Comparison of ENCODE assay signal across 20 cellular contexts in the genomic region with DNA sequence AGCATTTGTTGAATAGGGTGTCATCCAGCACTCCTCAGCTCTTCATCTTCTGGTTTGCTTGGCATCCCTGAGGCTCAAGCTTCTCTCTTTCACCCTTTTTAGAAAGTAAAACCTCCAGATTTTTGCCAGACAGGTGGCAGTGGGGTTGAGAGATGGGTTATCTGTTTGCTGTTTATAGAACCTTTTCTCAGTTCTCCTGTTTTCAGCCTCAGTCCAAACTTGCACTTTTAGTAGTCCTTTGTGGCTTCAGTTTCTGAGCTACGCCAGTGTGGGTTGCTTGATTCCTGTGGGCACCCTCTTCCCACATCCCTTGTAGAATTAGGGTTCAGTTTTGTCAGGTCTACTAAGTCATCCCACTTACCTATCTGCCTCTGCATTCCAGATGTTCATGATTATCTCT.
DNase-seq lines count a peak whose midpoint lies in the region; ATAC-seq lines count a peak whose summit lies in the region.
"Had no signal": no experiment of that assay in that cellular context is flagged by ENCODE, and none has a peak within 500 bp of the region (broad histone marks: within the 10 kb centered on the region; RNA-seq: fewer than 3 reads in every experiment).

No MANE protein-coding gene starts in this region.

- H3K9me3 Mint-ChIP-seq in memory B cell, result peaks cover 2% of the 10 kb centered on the region
- H3K9me3 Mint-ChIP-seq: activated B cell treated with CpG ODN at 0.5 μM for 24 hours had no signal

- peaks cover 6% of the 10 kb centered on the region for H3K4me1 Mint-ChIP-seq in memory B cell

- no peaks in the 10 kb centered on the region for H3K27me3 Mint-ChIP-seq in memory B cell
- H3K27me3 Mint-ChIP-seq: activated B cell treated with CpG ODN at 0.5 μM for 24 hours; activated CD8-positive, alpha-beta memory T cell treated with anti-CD3 and anti-CD28 coated beads, Interleukin-2, amount 10 ng/mL, durations not matched to agents 7 days and 5 days had no signal

- DNase-seq in memory B cell (ENCODE audit: low spot score in 2 of 2) (no peak), cerebellum (ENCODE audit: low spot score) (no peak), NCI-H2107 treated with DMSO at 0.1 percent for 48 hours (lab: John Stamatoyannopoulos, UW; ENCODE audit: unreplicated experiment) (no peak)
- DNase-seq: activated B cell treated with CpG ODN at 0.5 μM for 24 hours; activated CD8-positive, alpha-beta memory T cell treated with anti-CD3 and anti-CD28 coated beads, Interleukin-2, amount 10 ng/mL, durations not matched to agents 7 days and 5 days; activated effector memory CD4-positive, alpha-beta T cell treated with anti-CD3 and anti-CD28 coated beads, Interleukin-2, amount 50 U/mL, for 16 hours; Caco-2; dorsolateral prefrontal cortex; GOT3; NCI-H1417; NCI-H2171 treated with DMSO at 0.1 percent for 48 hours; PC-3; SIG-M5; spleen had no signal

- peaks cover 35% of the 10 kb centered on the region for H3K36me3 Mint-ChIP-seq in memory B cell

- H3K27ac Mint-ChIP-seq in memory B cell, result peak overlapping the region; percentile 68
- H3K27ac Mint-ChIP-seq: activated B cell treated with CpG ODN at 0.5 μM for 24 hours; activated CD8-positive, alpha-beta memory T cell treated with anti-CD3 and anti-CD28 coated beads, Interleukin-2, amount 10 ng/mL, durations not matched to agents 7 days and 5 days had no signal

- H3K4me3 Mint-ChIP-seq in memory B cell, result no peak overlapping the region
- H3K4me3 Mint-ChIP-seq: activated B cell treated with CpG ODN at 0.5 μM for 24 hours; activated CD8-positive, alpha-beta memory T cell treated with anti-CD3 and anti-CD28 coated beads, Interleukin-2, amount 10 ng/mL, durations not matched to agents 7 days and 5 days had no signal

- peak; percentile 51 for ATAC-seq in GM18517 (IDR thresholded peaks at IDR 0.05; ENCODE audit: unreplicated experiment)
- peak; percentile 67 for ATAC-seq in GM21423 (IDR thresholded peaks at IDR 0.05; ENCODE audit: unreplicated experiment)
- peak; percentile 44 for ATAC-seq in HG02973 (IDR thresholded peaks at IDR 0.05; ENCODE audit: unreplicated experiment)
- ATAC-seq in memory B cell (ENCODE audit: low read depth), result no peak
- no peak for ATAC-seq in GM18870 (IDR thresholded peaks at IDR 0.05; ENCODE audit: unreplicated experiment)
- ATAC-seq: activated CD8-positive, alpha-beta memory T cell treated with anti-CD3 and anti-CD28 coated beads, Interleukin-2, amount 10 ng/mL, durations not matched to agents 7 days and 5 days; gastroesophageal sphincter; left lobe of liver; PC-3 had no signal

Comparison
In these comparisons a context has a peak if more than half of its experiments do, and no peak if none do; other contexts are left out.
1. ATAC-seq: peak in GM18517 (single experiment), GM21423 (single experiment) and HG02973 (single experiment); none in memory B cell (single experiment) and GM18870 (single experiment).